Comparison of ENCODE assay signal across 8 cellular contexts in genomic region chr7:143408686-143409551, GRCh38. TPM values are rescaled to one million over a fixed set of nuclear protein-coding genes. Genes with fewer than 3 reads are reported as not detected.
DNase-seq lines count a peak whose midpoint lies in the region; ATAC-seq and TF ChIP-seq lines count a peak whose summit lies in the region.

Gene EPHA1, minus strand, starts transcription at chr7:143408856. Its CDS starts 51 bp downstream, at chr7:143408805.

- no peaks in the 10 kb centered on the region for H3K27me3 ChIP-seq in naive thymus-derived CD4-positive, alpha-beta T cell (ENCODE audit: control insufficient read depth in 2 of 2, insufficient read depth in 2 of 2, low read length in 2 of 2)

- intact Hi-C loops in Calu3 (cut with micrococcal nuclease; ENCODE audit: unreplicated experiment) = loop anchor here (2.0 kb wide), 2 partner anchors 88 to 168 kb away; no protein-coding TSS in a partner anchor
- intact Hi-C loops in activated CD4-positive, alpha-beta T cell treated with anti-CD3 and anti-CD28 coated beads for 36 hours (cut with DNase I, micrococcal nuclease) = loop anchor here (1.0 to 2.0 kb wide), 4 partner anchors 23 to 168 kb away; partner anchors contain the start of gene ZYX (in 1 of the 2)
- intact Hi-C loops in naive thymus-derived CD4-positive, alpha-beta T cell (cut with micrococcal nuclease) = loop anchor here (1.0 to 5.0 kb wide), 7 partner anchors 29 to 602 kb away; partner anchors contain the start of gene FAM131B (in 1 of the 2)

- H3K27me3 Mint-ChIP-seq in Calu3 (ENCODE audit: unreplicated experiment) (no peaks in the 10 kb centered on the region), IgD-negative memory B cell (peaks cover 29% of the 10 kb centered on the region)
- H3K27me3 Mint-ChIP-seq in activated CD4-positive, alpha-beta T cell treated with anti-CD3 and anti-CD28 coated beads for 36 hours = no peaks in the 10 kb centered on the region
- H3K27me3 Mint-ChIP-seq in effector memory CD8-positive, alpha-beta T cell = peaks cover 35 to 54% of the 10 kb centered on the region in 2 donors
- peaks cover 0 to 14% (median 0%) of the 10 kb centered on the region in 5 donors for H3K27me3 Mint-ChIP-seq in naive thymus-derived CD4-positive, alpha-beta T cell

- peak; percentile 73 for TF ChIP-seq CTCF in Calu3 (IDR thresholded peaks at IDR 0.05; ENCODE audit: unreplicated experiment)

- H3K4me3 ChIP-seq in naive thymus-derived CD4-positive, alpha-beta T cell (ENCODE audit: low read length) = peak within 1 kb of the TSS; percentile 59

- H3K27ac ChIP-seq in naive thymus-derived CD4-positive, alpha-beta T cell (ENCODE audit: low read depth, low read length) = peak within 1 kb of the TSS; percentile 69

- ATAC-seq in activated CD4-positive, alpha-beta T cell treated with anti-CD3 and anti-CD28 coated beads for 36 hours = peak; percentile 69
- peak; percentile 29 for ATAC-seq in effector memory CD8-positive, alpha-beta T cell (replicated peaks)
- ATAC-seq in naive thymus-derived CD4-positive, alpha-beta T cell = peak; percentile 83
- ATAC-seq in GM18502 (IDR thresholded peaks at IDR 0.05; ENCODE audit: poor library complexity, unreplicated experiment) (no peak), HG03571 (IDR thresholded peaks at IDR 0.05; ENCODE audit: unreplicated experiment) (no peak)

- H3K4me1 Mint-ChIP-seq in Calu3 (ENCODE audit: low read depth, unreplicated experiment) (peaks cover 20% of the 10 kb centered on the region), IgD-negative memory B cell (peaks cover 22 to 30% (median 23%) of the 10 kb centered on the region in 3 donors)
- peaks cover 54% of the 10 kb centered on the region for H3K4me1 Mint-ChIP-seq in activated CD4-positive, alpha-beta T cell treated with anti-CD3 and anti-CD28 coated beads for 36 hours
- H3K4me1 Mint-ChIP-seq in effector memory CD8-positive, alpha-beta T cell (ENCODE audit: low read depth in 2 of 2) = peaks cover 26 to 31% of the 10 kb centered on the region in 2 donors
- peaks cover 23 to 88% (median 87%) of the 10 kb centered on the region in 7 donors for H3K4me1 Mint-ChIP-seq in naive thymus-derived CD4-positive, alpha-beta T cell

- DNase-seq in Calu3 (peak; percentile 81), NCI-H1694 treated with DMSO at 0.1 percent for 48 hours (lab: John Stamatoyannopoulos, UW) (no peak)
- DNase-seq in activated CD4-positive, alpha-beta T cell treated with anti-CD3 and anti-CD28 coated beads for 36 hours = peak; percentile 63
- DNase-seq in effector memory CD8-positive, alpha-beta T cell = no peak
- peak in 7 of 9 donors; percentile 52 to 67 (median 62) for DNase-seq in naive thymus-derived CD4-positive, alpha-beta T cell

- H3K36me3 ChIP-seq in naive thymus-derived CD4-positive, alpha-beta T cell (ENCODE audit: control insufficient read depth in 2 of 3, insufficient read depth in 3 of 3, low read length in 3 of 3) = peaks cover 0 to 7% (median 0%) of the 10 kb centered on the region in 3 experiments

- POLR2A ChIA-PET in activated CD4-positive, alpha-beta T cell treated with anti-CD3 and anti-CD28 coated beads for 36 hours (lab: Charles Lee) = interaction anchor here (0.5 kb wide), 1 partner anchor 113 kb away, joined by 3 read pairs; no protein-coding TSS in a partner anchor
- POLR2A ChIA-PET in naive thymus-derived CD4-positive, alpha-beta T cell (lab: Charles Lee) = interaction anchor here (0.6 to 11.4 kb wide), 8 partner anchors 16 to 181 kb away, joined by 3 to 223 read pairs (median 6); partner anchors contain the start of gene ZYX

- H3K4me3 Mint-ChIP-seq in Calu3 (ENCODE audit: low read depth, unreplicated experiment) (peak within 1 kb of the TSS; percentile 88), IgD-negative memory B cell (peak within 1 kb of the TSS; percentile 30 to 89 (median 80))
- H3K4me3 Mint-ChIP-seq in activated CD4-positive, alpha-beta T cell treated with anti-CD3 and anti-CD28 coated beads for 36 hours = peak within 1 kb of the TSS; percentile 72
- peak within 1 kb of the TSS; percentile 88 to 91 for H3K4me3 Mint-ChIP-seq in effector memory CD8-positive, alpha-beta T cell
- peak within 1 kb of the TSS; percentile 77 to 98 (median 94) for H3K4me3 Mint-ChIP-seq in naive thymus-derived CD4-positive, alpha-beta T cell

- no peaks in the 10 kb centered on the region for H3K9me3 ChIP-seq in naive thymus-derived CD4-positive, alpha-beta T cell (ENCODE audit: control insufficient read depth in 2 of 3, low read length in 3 of 3)

- no peaks in the 10 kb centered on the region for H3K9me3 Mint-ChIP-seq in Calu3 (ENCODE audit: low read depth, unreplicated experiment)
- H3K9me3 Mint-ChIP-seq in IgD-negative memory B cell = no peaks in the 10 kb centered on the region
- no peaks in the 10 kb centered on the region for H3K9me3 Mint-ChIP-seq in activated CD4-positive, alpha-beta T cell treated with anti-CD3 and anti-CD28 coated beads for 36 hours (ENCODE audit: low read depth)
- H3K9me3 Mint-ChIP-seq in effector memory CD8-positive, alpha-beta T cell = no peaks in the 10 kb centered on the region
- H3K9me3 Mint-ChIP-seq in naive thymus-derived CD4-positive, alpha-beta T cell = no peaks in the 10 kb centered on the region

- no TSS peak for BruUV-seq in Calu3 (replicated peaks; lab: Mats Ljungman, UMichigan)

- H3K36me3 Mint-ChIP-seq in Calu3 (ENCODE audit: insufficient read depth, unreplicated experiment) (peaks cover 18% of the 10 kb centered on the region), IgD-negative memory B cell (no peaks in the 10 kb centered on the region)
- no peaks in the 10 kb centered on the region for H3K36me3 Mint-ChIP-seq in activated CD4-positive, alpha-beta T cell treated with anti-CD3 and anti-CD28 coated beads for 36 hours (ENCODE audit: low read depth)
- peaks cover 6% of the 10 kb centered on the region for H3K36me3 Mint-ChIP-seq in effector memory CD8-positive, alpha-beta T cell (ENCODE audit: insufficient read depth)
- H3K36me3 Mint-ChIP-seq in naive thymus-derived CD4-positive, alpha-beta T cell = peaks cover 0 to 11% (median 0%) of the 10 kb centered on the region in 5 donors

- H3K4me1 ChIP-seq in naive thymus-derived CD4-positive, alpha-beta T cell (ENCODE audit: control insufficient read depth in 2 of 2, insufficient read depth in 2 of 2, low read length in 2 of 2) = peaks cover 31 to 44% of the 10 kb centered on the region in 2 donors

- CTCF ChIA-PET in Calu3 (lab: Charles Lee) = interaction anchor here (0.6 to 1.3 kb wide), 4 partner anchors 29 to 458 kb away, joined by 3 to 12 read pairs (median 4); no protein-coding TSS in a partner anchor
- CTCF ChIA-PET in activated CD4-positive, alpha-beta T cell treated with anti-CD3 and anti-CD28 coated beads for 36 hours (lab: Charles Lee) = interaction anchor here (1.0 to 2.9 kb wide), 4 partner anchors 18 to 168 kb away, joined by 3 to 11 read pairs (median 3); no protein-coding TSS in a partner anchor
- CTCF ChIA-PET in naive thymus-derived CD4-positive, alpha-beta T cell (lab: Charles Lee) = interaction anchor here (0.6 to 6.4 kb wide), 13 partner anchors 8 to 169 kb away, joined by 3 to 40 read pairs (median 11); no protein-coding TSS in a partner anchor

- H3K27ac Mint-ChIP-seq in Calu3 (ENCODE audit: unreplicated experiment) (peak within 1 kb of the TSS; percentile 81), IgD-negative memory B cell (peak within 1 kb of the TSS in 2 of 3 donors; percentile 18 to 59)
- H3K27ac Mint-ChIP-seq in activated CD4-positive, alpha-beta T cell treated with anti-CD3 and anti-CD28 coated beads for 36 hours = peak within 1 kb of the TSS; percentile 68
- peak within 1 kb of the TSS; percentile 90 to 91 for H3K27ac Mint-ChIP-seq in effector memory CD8-positive, alpha-beta T cell
- peak within 1 kb of the TSS; percentile 61 to 97 (median 94) for H3K27ac Mint-ChIP-seq in naive thymus-derived CD4-positive, alpha-beta T cell

RNA-seq across cellular contexts. Expression of gene EPHA1, which starts in this region (rescaled TPM):
- total RNA-seq in Calu3 (2022) = 21.6 and 23.6 TPM in 2 replicates
- polyA plus RNA-seq in IgD-negative memory B cell = 0.80 TPM
- 1 to 10 TPM; 2.4 to 2.8 TPM for total RNA-seq in activated CD4-positive, alpha-beta T cell treated with anti-CD3 and anti-CD28 coated beads for 36 hours
- total RNA-seq in naive thymus-derived CD4-positive, alpha-beta T cell = 10 to 100 TPM in 4 of 5 experiments, 1 to 10 TPM in 1; 4.1 to 63.1 (median 33.6) TPM
- polyA plus RNA-seq in naive thymus-derived CD4-positive, alpha-beta T cell = 10 to 100 TPM; 10.9 to 41.4 TPM

Comparison
In these comparisons a context has a peak if more than half of its experiments do, and no peak if none do; other contexts are left out.
1. DNase-seq: peak in Calu3 (single experiment), activated CD4-positive, alpha-beta T cell treated with anti-CD3 and anti-CD28 coated beads for 36 hours (single experiment) and naive thymus-derived CD4-positive, alpha-beta T cell (7 of 9); none in effector memory CD8-positive, alpha-beta T cell (0 of 3) and NCI-H1694 treated with DMSO at 0.1 percent for 48 hours (single experiment).
2. H3K27ac Mint-ChIP-seq: peak in every context shown above with its lines; median percentile 94 in naive thymus-derived CD4-positive, alpha-beta T cell; 90 in effector memory CD8-positive, alpha-beta T cell; 81 in Calu3; 68 in activated CD4-positive, alpha-beta T cell treated with anti-CD3 and anti-CD28 coated beads for 36 hours; 38 in IgD-negative memory B cell.
3. ATAC-seq: peak in activated CD4-positive, alpha-beta T cell treated with anti-CD3 and anti-CD28 coated beads for 36 hours (single experiment), effector memory CD8-positive, alpha-beta T cell (single experiment) and naive thymus-derived CD4-positive, alpha-beta T cell (single experiment); none in GM18502 (single experiment) and HG03571 (single experiment).
4. Peak in every context shown above with its lines, with median percentiles within 50 percentile points of each other: H3K4me3 Mint-ChIP-seq.